In the genomic region with DNA sequence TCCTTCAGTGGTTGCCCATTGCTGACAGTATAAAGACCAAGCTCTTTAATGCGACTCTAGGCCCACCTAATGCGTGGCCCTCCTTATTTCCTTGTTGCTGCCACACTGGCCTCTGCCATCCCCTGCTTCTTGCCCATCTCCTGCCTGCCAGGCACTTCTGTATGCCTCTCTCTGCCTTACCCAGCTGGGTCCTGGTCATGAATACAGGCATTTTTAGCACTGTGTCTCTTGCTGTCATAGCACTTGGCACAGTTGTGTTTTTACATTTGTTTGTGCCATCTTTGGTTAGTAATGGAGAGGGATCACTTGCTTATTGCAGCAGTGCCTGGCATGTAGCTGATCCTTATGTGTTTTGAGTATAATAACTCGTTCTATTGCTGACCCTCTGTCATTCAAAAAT, we compare ENCODE assay signal across 10 cellular contexts. TPM values are rescaled to one million over a fixed set of nuclear protein-coding genes. Genes with fewer than 3 reads are reported as not detected.
A peak's percentile ranks its signal among the peaks of the same experiment; 100 is the strongest.
DNase-seq lines count a peak whose midpoint lies in the region; ATAC-seq, FAIRE-seq and TF ChIP-seq lines count a peak whose summit lies in the region.
"Had no signal": no experiment of that assay in that cellular context is flagged by ENCODE, and none has a peak within 500 bp of the region (broad histone marks: within the 10 kb centered on the region; RNA-seq: fewer than 3 reads in every experiment).

No MANE protein-coding gene starts in this region.

- H3K36me3 Mint-ChIP-seq in activated naive CD4-positive, alpha-beta T cell treated with anti-CD3 and anti-CD28 coated beads, Interleukin-2, amount 50 U/mL, for 24 hours = no peaks in the 10 kb centered on the region

- H3K4me2 ChIP-seq in endothelial cell of umbilical vein (ENCODE audit: insufficient read depth, low read length) = peak overlapping the region; percentile 4

- H3K9me3 ChIP-seq in endothelial cell of umbilical vein (replicated peaks; ENCODE audit: control insufficient read depth, insufficient read depth, low read length) (no peaks in the 10 kb centered on the region), muscle layer of duodenum (ENCODE audit: control insufficient read depth in 1 of 2, low read length in 2 of 2) (no peaks in the 10 kb centered on the region), tibial artery (no peaks in the 10 kb centered on the region)

- H3K27me3 ChIP-seq in endothelial cell of umbilical vein (ENCODE audit: control insufficient read depth in 2 of 2, insufficient read depth in 2 of 2, low read length in 2 of 2) (no peaks in the 10 kb centered on the region), muscle layer of duodenum (ENCODE audit: low read depth, low read length) (no peaks in the 10 kb centered on the region), tibial artery (no peaks in the 10 kb centered on the region)

- H3K27ac ChIP-seq in endothelial cell of umbilical vein (ENCODE audit: insufficient read depth, low read depth, low read length) (no peak overlapping the region), muscle layer of duodenum (ENCODE audit: low read length) (peak overlapping the region; percentile 13), tibial artery (peak overlapping the region; percentile 26 to 54)

- peaks cover 19% of the 10 kb centered on the region for H4K20me1 ChIP-seq in endothelial cell of umbilical vein (replicated peaks; ENCODE audit: control insufficient read depth, extremely low read depth, insufficient read depth, low read length)

- no peak for TF ChIP-seq POLR2A in endothelial cell of umbilical vein (IDR thresholded peaks at IDR 0.05; ENCODE audit: low read depth, low read length)

- no peak for DNase-seq in activated naive CD4-positive, alpha-beta T cell (lab: John Stamatoyannopoulos, UW)
- DNase-seq in endothelial cell of umbilical vein (ENCODE audit: low read depth, low spot score) (no peak), tibial artery (no peak)
- DNase-seq in stimulated activated naive CD4-positive, alpha-beta T cell treated with Interleukin-2 at 50 U/mL for 16 hours (lab: John Stamatoyannopoulos, UW) = no peak
- DNase-seq: NCI-H526 had no signal

- peak overlapping the region; percentile 52 for H3K4me3 Mint-ChIP-seq in activated naive CD4-positive, alpha-beta T cell treated with anti-CD3 and anti-CD28 coated beads, Interleukin-2, amount 50 U/mL, for 24 hours
- H3K4me3 Mint-ChIP-seq: T-helper 2 cell treated with Interferon-gamma antibody and Interleukin-4, amounts not matched to agents 5 μg/mL and 100 μg/mL, for 36 hours had no signal

- no peaks in the 10 kb centered on the region for H3K27me3 Mint-ChIP-seq in activated naive CD4-positive, alpha-beta T cell treated with anti-CD3 and anti-CD28 coated beads, Interleukin-2, amount 50 U/mL, for 24 hours

- FAIRE-seq in endothelial cell of umbilical vein (lab: Jason Lieb, UNC) = no peak

- TF ChIP-seq CTCF in endothelial cell of umbilical vein (IDR thresholded peaks at IDR 0.05; ENCODE audit: extremely low read depth in 1 of 2, insufficient read depth in 1 of 2, low read depth in 1 of 2, low read length in 2 of 2) (no peak), tibial artery (IDR thresholded peaks at IDR 0.05) (no peak)

- H3K4me1 Mint-ChIP-seq in activated naive CD4-positive, alpha-beta T cell treated with anti-CD3 and anti-CD28 coated beads, Interleukin-2, amount 50 U/mL, for 24 hours = peaks cover 91% of the 10 kb centered on the region

- H3K36me3 ChIP-seq in endothelial cell of umbilical vein (ENCODE audit: control insufficient read depth in 2 of 2, extremely low read depth in 1 of 2, insufficient read depth in 2 of 2, low read length in 2 of 2) = no peaks in the 10 kb centered on the region
- no peaks in the 10 kb centered on the region for H3K36me3 ChIP-seq in muscle layer of duodenum (ENCODE audit: control insufficient read depth in 1 of 2, insufficient read depth in 2 of 2, low read length in 2 of 2)
- H3K36me3 ChIP-seq in tibial artery = no peaks in the 10 kb centered on the region

- H3K79me2 ChIP-seq in endothelial cell of umbilical vein (ENCODE audit: control insufficient read depth, insufficient read depth, low read length) = peaks cover 97% of the 10 kb centered on the region

- intact Hi-C loops in endothelial cell of umbilical vein (cut with micrococcal nuclease) (loop anchor here (1.0 to 2.0 kb wide), 2 partner anchors 9 to 13 kb away; no protein-coding TSS in a partner anchor), tibial artery (cut with DNase I; ENCODE audit: low total_unique reads) (no loop called here)

- no peak overlapping the region for H3K9ac ChIP-seq in endothelial cell of umbilical vein (replicated peaks; ENCODE audit: extremely low read depth, insufficient read depth, low read length)

- BruUV-seq in endothelial cell of umbilical vein (replicated peaks; lab: Mats Ljungman, UMichigan) = no TSS peak

- H2AFZ ChIP-seq in endothelial cell of umbilical vein (ENCODE audit: low read depth, low read length) = no peak overlapping the region

- no peak overlapping the region for H3K4me3 ChIP-seq in endothelial cell of umbilical vein (replicated peaks in 1 of 3; ENCODE audit: insufficient read depth in 1 of 3, low read depth in 1 of 3, low read length in 3 of 3)
- no peak overlapping the region for H3K4me3 ChIP-seq in muscle layer of duodenum (ENCODE audit: low read depth in 1 of 2, low read length in 2 of 2)
- H3K4me3 ChIP-seq in tibial artery = no peak overlapping the region

- POLR2A ChIA-PET in endothelial cell of umbilical vein (lab: Charles Lee) = no interaction called here

- H3K4me1 ChIP-seq in endothelial cell of umbilical vein (ENCODE audit: control insufficient read depth, extremely low read depth, insufficient read depth, low read length) = peaks cover 39% of the 10 kb centered on the region
- peaks cover 32 to 49% of the 10 kb centered on the region in 2 donors for H3K4me1 ChIP-seq in muscle layer of duodenum (ENCODE audit: control insufficient read depth in 1 of 2, insufficient read depth in 2 of 2, low read length in 2 of 2)
- H3K4me1 ChIP-seq in tibial artery = peaks cover 5 to 84% (median 41%) of the 10 kb centered on the region in 4 donors

- ATAC-seq in HG03354 (IDR thresholded peaks at IDR 0.05; ENCODE audit: poor library complexity, severe bottlenecking, unreplicated experiment) = no peak
- no peak for ATAC-seq in HG03442 (IDR thresholded peaks at IDR 0.05; ENCODE audit: unreplicated experiment)

- peak overlapping the region; percentile 74 for H3K27ac Mint-ChIP-seq in activated naive CD4-positive, alpha-beta T cell treated with anti-CD3 and anti-CD28 coated beads, Interleukin-2, amount 50 U/mL, for 24 hours
- H3K27ac Mint-ChIP-seq: T-helper 2 cell treated with Interferon-gamma antibody and Interleukin-4, amounts not matched to agents 5 μg/mL and 100 μg/mL, for 36 hours had no signal

- no peaks in the 10 kb centered on the region for H3K9me3 Mint-ChIP-seq in activated naive CD4-positive, alpha-beta T cell treated with anti-CD3 and anti-CD28 coated beads, Interleukin-2, amount 50 U/mL, for 24 hours
- H3K9me3 Mint-ChIP-seq: T-helper 2 cell treated with Interferon-gamma antibody and Interleukin-4, amounts not matched to agents 5 μg/mL and 100 μg/mL, for 36 hours had no signal

- no peaks in the 10 kb centered on the region for H3K9me1 ChIP-seq in endothelial cell of umbilical vein (replicated peaks; ENCODE audit: control insufficient read depth, extremely low read depth, insufficient read depth, low read length)

- dilution Hi-C loops in endothelial cell of umbilical vein (cut with MboI; ENCODE audit: extremely low pct_ligation_motif_present, low sequenced_read_pairs) = no loop called here

- CTCF ChIA-PET in endothelial cell of umbilical vein (lab: Charles Lee) = interaction anchor here (1.0 to 2.2 kb wide), 8 partner anchors 9 to 337 kb away, joined by 3 to 14 read pairs (median 4); no protein-coding TSS in a partner anchor

TF ChIP-seq in endothelial cell of umbilical vein, 7 proteins besides CTCF, POLR2A, EP300 and RAD21:
- no peak for TF ChIP-seq FOS (IDR thresholded peaks at IDR 0.05; ENCODE audit: borderline replicate concordance, insufficient read depth, low read length)
- TF ChIP-seq EZH2 (IDR thresholded peaks at IDR 0.05; ENCODE audit: borderline replicate concordance, low read depth, low read length, severe bottlenecking) = no peak
- TF ChIP-seq MYC (IDR thresholded peaks at IDR 0.05; ENCODE audit: low read depth, low read length) = no peak
- no peak for TF ChIP-seq POLR2AphosphoS5 (IDR thresholded peaks at IDR 0.05; ENCODE audit: insufficient read depth, low read depth, low read length)
- TF ChIP-seq MAX (IDR thresholded peaks at IDR 0.05; ENCODE audit: insufficient read depth, insufficient read length) = no peak
- TF ChIP-seq GATA2 (IDR thresholded peaks at IDR 0.05; ENCODE audit: insufficient read depth, insufficient read length, low read depth, low read length) = no peak
- TF ChIP-seq JUN (IDR thresholded peaks at IDR 0.05; ENCODE audit: borderline replicate concordance, insufficient read depth, insufficient read length, low read depth) = no peak
TF ChIP-seq in endothelial cell of umbilical vein: peak in this region for 0.

RNA-seq across cellular contexts. Expression of gene MAP4K4, which starts 38.7 kb away (rescaled TPM):
- total RNA-seq in endothelial cell of umbilical vein = 251 and 269 TPM in 2 replicates
- 60.2 and 79.4 TPM in 2 replicates for polyA plus RNA-seq in endothelial cell of umbilical vein
- polyA plus RNA-seq in endothelial cell of umbilical vein (2011; cell fraction: cytosol; rRNA removed) = 96.1 and 99.2 TPM in 2 replicates
- 286 and 331 TPM in 2 replicates for polyA plus RNA-seq in endothelial cell of umbilical vein (2011; cell fraction: nucleus; rRNA removed)
- polyA plus RNA-seq in endothelial cell of umbilical vein (2012) = 220 and 289 TPM in 2 replicates
- polyA minus RNA-seq in endothelial cell of umbilical vein = 299 and 319 TPM in 2 replicates
- polyA minus RNA-seq in endothelial cell of umbilical vein (2011; cell fraction: cytosol; rRNA and poly(A)+ RNA removed) = 24.2 TPM
- 593 and 821 TPM in 2 replicates for polyA minus RNA-seq in endothelial cell of umbilical vein (2011; cell fraction: nucleus; rRNA and poly(A)+ RNA removed)
